ENCODE assay signal across 10 cellular contexts in the genomic region with DNA sequence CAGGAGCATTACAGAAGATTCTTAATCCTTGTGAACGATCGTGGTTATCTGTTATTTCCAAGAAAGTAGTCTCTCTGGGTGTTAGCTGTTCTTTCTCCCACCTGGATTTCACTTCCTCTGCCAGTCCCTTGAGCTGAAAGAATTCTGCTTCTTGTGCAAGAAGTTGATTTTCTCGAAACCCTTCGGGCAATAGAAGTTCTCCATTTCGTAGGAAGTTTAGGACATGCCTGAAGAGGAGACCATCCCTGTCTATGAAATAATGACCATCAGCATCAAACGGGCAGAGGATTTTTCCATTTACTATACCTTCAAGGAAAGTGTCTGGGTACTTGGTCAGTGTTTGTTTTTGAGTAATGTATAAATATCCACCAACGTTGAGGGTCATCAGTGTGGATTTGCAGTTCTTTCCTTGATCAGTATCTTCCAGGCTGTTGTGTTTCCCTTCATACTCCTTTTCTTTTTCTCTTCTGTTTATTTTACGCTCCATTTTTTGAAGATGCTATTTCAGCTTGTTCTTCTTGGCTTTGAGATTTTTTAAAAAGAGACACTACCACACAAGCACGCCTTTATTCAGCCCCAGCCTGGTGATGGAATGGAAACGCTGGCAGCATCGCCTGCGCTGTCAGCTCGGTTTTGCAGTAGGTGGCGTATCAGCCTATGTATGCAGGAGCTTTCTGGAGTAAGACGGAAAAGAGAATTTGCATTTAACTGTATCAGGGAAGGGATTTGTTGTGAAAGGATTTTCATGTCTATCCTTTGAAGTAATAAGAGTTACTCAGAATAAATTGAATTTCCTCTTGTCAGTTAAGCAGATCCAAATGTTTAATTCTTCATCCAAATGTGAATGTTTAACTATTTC. TPM values are rescaled to one million over a fixed set of nuclear protein-coding genes. Genes with fewer than 3 reads are reported as not detected.
DNase-seq lines count a peak whose midpoint lies in the region; ATAC-seq, FAIRE-seq and TF ChIP-seq lines count a peak whose summit lies in the region.
"Had no signal": no experiment of that assay in that cellular context is flagged by ENCODE, and none has a peak within 500 bp of the region (broad histone marks: within the 10 kb centered on the region; RNA-seq: fewer than 3 reads in every experiment).

No MANE protein-coding gene starts in this region.

- no peak overlapping the region for H3K4me3 Mint-ChIP-seq in neural crest cell

- no peaks in the 10 kb centered on the region for H3K27me3 Mint-ChIP-seq in neural crest cell (ENCODE audit: low read depth)

- H3K4me3 ChIP-seq in WI38 (ENCODE audit: low read depth, low read length), result no peak overlapping the region
- H3K4me3 ChIP-seq: gastrocnemius medialis had no signal

- peak; percentile 84 for FAIRE-seq in frontal cortex (lab: Jason Lieb, UNC)
- FAIRE-seq in GM12891 (lab: Jason Lieb, UNC), result no peak

- H3K36me3 Mint-ChIP-seq in neural crest cell (ENCODE audit: low read depth), result no peaks in the 10 kb centered on the region

- H3K4me1 Mint-ChIP-seq in neural crest cell, result peaks cover 6% of the 10 kb centered on the region

- no peaks in the 10 kb centered on the region for H3K9me3 Mint-ChIP-seq in neural crest cell

- TF ChIP-seq POLR2A in GM12891 (IDR thresholded peaks at IDR 0.05; ENCODE audit: low read depth, low read length), result no peak

- TF ChIP-seq CTCF in WI38 (IDR thresholded peaks at IDR 0.05; ENCODE audit: low read depth, low read length), result 0 out of 2 replicates have a peak, but pooled peaks have one; percentile 14
- TF ChIP-seq CTCF in neural crest cell (conservative IDR thresholded peaks at IDR 0.05), result no peak

- H3K27ac Mint-ChIP-seq in neural crest cell (ENCODE audit: unreplicated experiment), result peak overlapping the region; percentile 37

- no peak for ATAC-seq in GM18519 (IDR thresholded peaks at IDR 0.05; ENCODE audit: low FRiP score, unreplicated experiment)
- ATAC-seq in HG02759 (IDR thresholded peaks at IDR 0.05; ENCODE audit: unreplicated experiment), result no peak

- DNase-seq in D341Med (ENCODE audit: low spot score), result peak; percentile 73
- peak; percentile 10 to 16 for DNase-seq in frontal cortex (ENCODE audit: low spot score in 2 of 2)
- no peak for DNase-seq in neural crest cell (ENCODE audit: low read depth, low spot score)
- no peak for DNase-seq in GM12891 (ENCODE audit: insufficient read length, low spot score)
- DNase-seq in NCI-H1105 treated with DMSO at 0.1 percent for 48 hours (lab: John Stamatoyannopoulos, UW), result no peak
- DNase-seq: gastrocnemius medialis, NCI-H82 had no signal

TF ChIP-seq in GM12891, 5 proteins besides CTCF, POLR2A, EP300 and RAD21:
- no peak for TF ChIP-seq SPI1 (IDR thresholded peaks at IDR 0.05; ENCODE audit: low read depth, low read length)
- TF ChIP-seq POLR2AphosphoS5 (IDR thresholded peaks at IDR 0.05; ENCODE audit: low read depth, low read length), result no peak
- no peak for TF ChIP-seq TAF1 (IDR thresholded peaks at IDR 0.05; ENCODE audit: low read depth, low read length)
- no peak for TF ChIP-seq PAX5 (IDR thresholded peaks at IDR 0.05; ENCODE audit: insufficient read depth, low read length, severe bottlenecking)
- TF ChIP-seq POU2F2 (IDR thresholded peaks at IDR 0.05; ENCODE audit: low read depth, low read length), result no peak

RNA-seq across cellular contexts. Expression of a gene that starts 6.5 kb away (rescaled TPM):
- total RNA-seq in frontal cortex (4.5 TPM), neural crest cell (not detected in 2 replicates)
- polyA plus RNA-seq in GM12891 (2012; ENCODE audit: low read depth, missing spikeins), result not detected
- total RNA-seq: gastrocnemius medialis had no signal

Comparison
In these comparisons a context has a peak if more than half of its experiments do, and no peak if none do; other contexts are left out.
1. DNase-seq: peak in D341Med (single experiment) and frontal cortex (2 of 2); none in neural crest cell (single experiment), GM12891 (single experiment) and NCI-H1105 treated with DMSO at 0.1 percent for 48 hours (single experiment).